Comparison of ENCODE assay signal across 7 cellular contexts in the genomic region with DNA sequence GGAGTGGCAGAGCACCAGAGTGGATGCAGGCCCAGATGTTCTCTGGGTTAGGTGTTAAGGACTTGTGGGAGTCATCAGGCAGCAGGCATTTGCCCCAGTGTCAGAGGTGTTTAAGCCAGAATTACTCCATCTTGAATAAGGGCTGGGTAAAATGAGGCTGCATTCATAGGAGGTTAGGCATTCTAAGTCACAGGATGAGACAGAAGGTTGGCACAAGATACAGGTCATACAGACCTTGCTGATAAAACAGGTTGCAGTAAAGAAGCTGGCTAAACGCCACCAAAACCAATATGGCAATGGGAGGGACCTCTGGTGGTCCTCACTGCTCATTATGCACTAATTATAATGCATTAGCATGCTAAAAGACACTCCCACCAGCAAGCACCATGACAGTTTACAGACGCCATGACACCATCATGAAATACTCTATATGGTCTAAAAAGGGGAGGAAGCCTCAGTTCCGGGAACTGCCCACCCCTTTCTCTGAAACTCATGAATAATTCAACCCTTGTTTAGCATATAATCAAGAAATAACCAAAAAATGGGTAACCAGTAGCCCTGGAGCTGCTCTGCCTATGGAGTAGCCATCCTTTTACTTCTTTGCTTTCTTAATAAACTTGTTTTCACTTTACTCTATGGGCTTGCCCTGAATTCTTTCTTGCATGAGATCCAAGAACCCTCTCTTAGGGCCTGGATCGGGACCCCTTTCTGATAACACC.
A peak's percentile ranks its signal among the peaks of the same experiment; 100 is the strongest.
DNase-seq lines count a peak whose midpoint lies in the region; ATAC-seq lines count a peak whose summit lies in the region.

No MANE protein-coding gene starts in this region.

- H3K4me3 Mint-ChIP-seq in stimulated activated effector memory CD8-positive, alpha-beta T cell treated with anti-CD3 and anti-CD28 coated beads, Interleukin-12 subunit alpha, Interleukin-12 subunit beta, amount 100 ng/mL, for 72 hours = peak overlapping the region; percentile 95

- H3K9me3 Mint-ChIP-seq in stimulated activated effector memory CD8-positive, alpha-beta T cell treated with anti-CD3 and anti-CD28 coated beads, Interleukin-12 subunit alpha, Interleukin-12 subunit beta, amount 100 ng/mL, for 72 hours = no peaks in the 10 kb centered on the region

- H3K27ac Mint-ChIP-seq in stimulated activated effector memory CD8-positive, alpha-beta T cell treated with anti-CD3 and anti-CD28 coated beads, Interleukin-12 subunit alpha, Interleukin-12 subunit beta, amount 100 ng/mL, for 72 hours = peak overlapping the region; percentile 99

- peaks cover 62% of the 10 kb centered on the region for H3K36me3 Mint-ChIP-seq in stimulated activated effector memory CD8-positive, alpha-beta T cell treated with anti-CD3 and anti-CD28 coated beads, Interleukin-12 subunit alpha, Interleukin-12 subunit beta, amount 100 ng/mL, for 72 hours

- peak; percentile 1 for DNase-seq in NCI-H2171 (lab: John Stamatoyannopoulos, UW)
- DNase-seq in activated T-helper 9 cell treated with anti-CD3 and anti-CD28 coated beads, Interleukin-2, amount 50 U/mL, for 16 hours (ENCODE audit: low read depth) = peak; percentile 31
- peak; percentile 19 for DNase-seq in left kidney (ENCODE audit: low read depth, low spot score)
- peak; percentile 58 to 86 for DNase-seq in stimulated activated effector memory CD8-positive, alpha-beta T cell treated with anti-CD3 and anti-CD28 coated beads, Interleukin-12 subunit alpha, Interleukin-12 subunit beta, amount 100 ng/mL, for 72 hours (ENCODE audit: low spot score in 2 of 2)

- ATAC-seq in GM21529 (IDR thresholded peaks at IDR 0.05; ENCODE audit: unreplicated experiment) = peak; percentile 35
- ATAC-seq in stimulated activated effector memory CD8-positive, alpha-beta T cell treated with anti-CD3 and anti-CD28 coated beads, Interleukin-12 subunit alpha, Interleukin-12 subunit beta, amount 100 ng/mL, for 72 hours = peak; percentile 72
- ATAC-seq in HG03520 (IDR thresholded peaks at IDR 0.05; ENCODE audit: unreplicated experiment) = no peak
- no peak for ATAC-seq in GM21526 (IDR thresholded peaks at IDR 0.05; ENCODE audit: low FRiP score, unreplicated experiment)

- peaks cover 62% of the 10 kb centered on the region for H3K4me1 Mint-ChIP-seq in stimulated activated effector memory CD8-positive, alpha-beta T cell treated with anti-CD3 and anti-CD28 coated beads, Interleukin-12 subunit alpha, Interleukin-12 subunit beta, amount 100 ng/mL, for 72 hours

Comparison
In these comparisons a context has a peak if more than half of its experiments do, and no peak if none do; other contexts are left out.
1. ATAC-seq: peak in GM21529 (single experiment) and stimulated activated effector memory CD8-positive, alpha-beta T cell treated with anti-CD3 and anti-CD28 coated beads, Interleukin-12 subunit alpha, Interleukin-12 subunit beta, amount 100 ng/mL, for 72 hours (single experiment); none in HG03520 (single experiment) and GM21526 (single experiment).
2. DNase-seq: peak in every context shown above with its lines; median percentile 72 in stimulated activated effector memory CD8-positive, alpha-beta T cell treated with anti-CD3 and anti-CD28 coated beads, Interleukin-12 subunit alpha, Interleukin-12 subunit beta, amount 100 ng/mL, for 72 hours; 31 in activated T-helper 9 cell treated with anti-CD3 and anti-CD28 coated beads, Interleukin-2, amount 50 U/mL, for 16 hours; 19 in left kidney; 1 in NCI-H2171.